In genomic region chr14:75363156-75363555, GRCh38 we compare ENCODE assay signal across 21 cellular contexts.
DNase-seq lines count a peak whose midpoint lies in the region; ATAC-seq, FAIRE-seq and TF ChIP-seq lines count a peak whose summit lies in the region.
"Had no signal": no experiment of that assay in that cellular context is flagged by ENCODE, and none has a peak within 500 bp of the region (broad histone marks: within the 10 kb centered on the region; RNA-seq: fewer than 3 reads in every experiment).

No MANE protein-coding gene starts in this region.

- no peaks in the 10 kb centered on the region for H3K9me3 Mint-ChIP-seq in activated T-helper 17 cell treated with anti-CD3 and anti-CD28 coated beads, Interleukin-2, amount 50 U/mL, for 72 hours
- H3K9me3 Mint-ChIP-seq: CD4-positive, CD25-positive, alpha-beta regulatory T cell had no signal

- H3K27me3 Mint-ChIP-seq in activated T-helper 17 cell treated with anti-CD3 and anti-CD28 coated beads, Interleukin-2, amount 50 U/mL, for 72 hours: no peaks in the 10 kb centered on the region

- peaks cover 0 to 21% (median 0%) of the 10 kb centered on the region in 3 experiments for H3K27me3 ChIP-seq in neuronal stem cell (ENCODE audit: control insufficient read depth in 3 of 3, insufficient read depth in 3 of 3, low read depth in 1 of 3, low read length in 3 of 3)
- H3K27me3 ChIP-seq in tibial artery: no peaks in the 10 kb centered on the region
- H3K27me3 ChIP-seq: BLaER1 had no signal

- peak overlapping the region; percentile 6 to 57 for H3K27ac ChIP-seq in coronary artery
- H3K27ac ChIP-seq in neuronal stem cell (replicated peaks; ENCODE audit: low read length): no peak overlapping the region
- H3K27ac ChIP-seq in tibial artery: peak overlapping the region; percentile 79 to 80
- no peak overlapping the region for H3K27ac ChIP-seq in kidney (ENCODE audit: low read depth in 2 of 2, low read length in 2 of 2)
- H3K27ac ChIP-seq: BLaER1 had no signal

- H3K36me3 ChIP-seq in neuronal stem cell (replicated peaks in 1 of 2; ENCODE audit: control insufficient read depth in 2 of 2, insufficient read depth in 2 of 2, low read length in 2 of 2) (no peaks in the 10 kb centered on the region), tibial artery (no peaks in the 10 kb centered on the region), kidney (ENCODE audit: control insufficient read depth in 1 of 2, insufficient read depth in 2 of 2, low read length in 2 of 2) (no peaks in the 10 kb centered on the region)
- H3K36me3 ChIP-seq: BLaER1 had no signal

- H3K36me3 Mint-ChIP-seq in activated T-helper 17 cell treated with anti-CD3 and anti-CD28 coated beads, Interleukin-2, amount 50 U/mL, for 72 hours (ENCODE audit: low read depth): no peaks in the 10 kb centered on the region
- H3K36me3 Mint-ChIP-seq: CD4-positive, CD25-positive, alpha-beta regulatory T cell had no signal

- intact Hi-C loops in tibial artery (cut with DNase I; ENCODE audit: low total_unique reads) (loop anchor here (5.0 kb wide), 1 partner anchor 34 kb away; no protein-coding TSS in a partner anchor), kidney (cut with DNase I) (no loop called here)

- TF ChIP-seq CTCF in coronary artery (IDR thresholded peaks at IDR 0.05) (no peak), tibial artery (IDR thresholded peaks at IDR 0.05) (no peak), kidney (IDR thresholded peaks at IDR 0.05; ENCODE audit: borderline replicate concordance, extremely low read depth, insufficient read depth) (no peak)

- no peak overlapping the region for H3K27ac Mint-ChIP-seq in activated T-helper 17 cell treated with anti-CD3 and anti-CD28 coated beads, Interleukin-2, amount 50 U/mL, for 72 hours

- no peak overlapping the region for H3K4ac ChIP-seq in neuronal stem cell (ENCODE audit: low read length)

- WGBS in neuronal stem cell (ENCODE audit: extremely low coverage in 2 of 2, insufficient read length in 2 of 2, insufficient replicate concordance in 1 of 2), 2 donors: no CpG with 5 or more reads among the region's 5 CpGs

- no peak overlapping the region for H3K4me2 ChIP-seq in neuronal stem cell (ENCODE audit: insufficient read depth, low read length, poor library complexity, severe bottlenecking)
- H3K4me2 ChIP-seq: BLaER1 had no signal

- ATAC-seq in activated T-helper 17 cell treated with anti-CD3 and anti-CD28 coated beads, Interleukin-2, amount 50 U/mL, for 72 hours (replicated peaks): no peak
- no peak for ATAC-seq in GM19328 (IDR thresholded peaks at IDR 0.05; ENCODE audit: unreplicated experiment)
- ATAC-seq: Panc1 had no signal

- H3K23ac ChIP-seq in neuronal stem cell (ENCODE audit: low read depth, low read length, poor library complexity): no peak overlapping the region

- H3K4me3 ChIP-seq in coronary artery: no peak overlapping the region
- no peak overlapping the region for H3K4me3 ChIP-seq in neuronal stem cell (ENCODE audit: low read length in 2 of 2)
- no peak overlapping the region for H3K4me3 ChIP-seq in tibial artery
- H3K4me3 ChIP-seq in kidney (ENCODE audit: low read length in 2 of 2): no peak overlapping the region
- H3K4me3 ChIP-seq: BLaER1 had no signal

- peak overlapping the region; percentile 30 for H3K18ac ChIP-seq in neuronal stem cell (ENCODE audit: low read length)

- H3K14ac ChIP-seq in neuronal stem cell (ENCODE audit: low read length): no peak overlapping the region

- H4K91ac ChIP-seq in neuronal stem cell (ENCODE audit: low read depth, low read length, poor library complexity): no peak overlapping the region

- H3K4me3 Mint-ChIP-seq in activated T-helper 17 cell treated with anti-CD3 and anti-CD28 coated beads, Interleukin-2, amount 50 U/mL, for 72 hours: peak overlapping the region; percentile 43

- no peak for FAIRE-seq in kidney (lab: Jason Lieb, UNC)
- FAIRE-seq: A204.1, D721Med, H54 had no signal

- no peak overlapping the region for H2BK15ac ChIP-seq in neuronal stem cell (ENCODE audit: low read length)

- H3K9ac ChIP-seq in neuronal stem cell (ENCODE audit: low read depth, low read length, poor library complexity) (peak overlapping the region; percentile 67), kidney (ENCODE audit: low read length in 2 of 2) (no peak overlapping the region)
- H3K9ac ChIP-seq: BLaER1 had no signal

- no peak overlapping the region for H2AK5ac ChIP-seq in neuronal stem cell (ENCODE audit: low read depth, low read length)

- H3K4me1 ChIP-seq in neuronal stem cell (ENCODE audit: control insufficient read depth in 2 of 2, insufficient read depth in 1 of 2, low read depth in 1 of 2, low read length in 2 of 2) (no peaks in the 10 kb centered on the region), tibial artery (peaks cover 0 to 37% (median 20%) of the 10 kb centered on the region in 4 donors), kidney (ENCODE audit: control insufficient read depth in 1 of 2, insufficient read depth in 1 of 2, low read depth in 1 of 2, low read length in 2 of 2) (no peaks in the 10 kb centered on the region)

- H2BK12ac ChIP-seq in neuronal stem cell (ENCODE audit: low read length): no peak overlapping the region

- no peaks in the 10 kb centered on the region for H3K79me1 ChIP-seq in neuronal stem cell (ENCODE audit: low read depth, low read length)

- H3K9me3 ChIP-seq in neuronal stem cell (replicated peaks in 1 of 2; ENCODE audit: control insufficient read depth in 2 of 2, insufficient read depth in 1 of 2, low read depth in 1 of 2, low read length in 2 of 2): no peaks in the 10 kb centered on the region
- H3K9me3 ChIP-seq in tibial artery: no peaks in the 10 kb centered on the region
- no peaks in the 10 kb centered on the region for H3K9me3 ChIP-seq in kidney (ENCODE audit: control insufficient read depth in 1 of 2, low read length in 2 of 2)
- H3K9me3 ChIP-seq: BLaER1 had no signal

- H2AFZ ChIP-seq in neuronal stem cell (ENCODE audit: low read length): no peak overlapping the region

- H2BK5ac ChIP-seq in neuronal stem cell (ENCODE audit: low read length): no peak overlapping the region

- H3K4me1 Mint-ChIP-seq in activated T-helper 17 cell treated with anti-CD3 and anti-CD28 coated beads, Interleukin-2, amount 50 U/mL, for 72 hours: peaks cover 5% of the 10 kb centered on the region

- no peak for DNase-seq in coronary artery (ENCODE audit: low spot score)
- DNase-seq in neuronal stem cell (ENCODE audit: low spot score): no peak
- DNase-seq in tibial artery: no peak
- no peak for DNase-seq in NOMO-1 (lab: John Stamatoyannopoulos, UW; ENCODE audit: unreplicated experiment in 2 of 2)
- no peak for DNase-seq in kidney
- DNase-seq: CD4-positive, CD25-positive, alpha-beta regulatory T cell; Karpas-422; NCI-H1092; NCI-H1417 treated with DMSO at 0.1 percent for 48 hours; NCI-H1694 treated with DMSO at 0.1 percent for 48 hours; NCI-H2081; NCI-H2227 treated with DMSO at 0.1 percent for 48 hours; NCI-H526 treated with DMSO at 0.1 percent for 48 hours; SHP77 treated with DMSO at 0.1 percent for 48 hours had no signal

- H2BK120ac ChIP-seq in neuronal stem cell (ENCODE audit: low read depth, low read length): no peak overlapping the region

- no peak overlapping the region for H4K8ac ChIP-seq in neuronal stem cell (ENCODE audit: low read depth, low read length)

Comparison
In these comparisons a context has a peak if more than half of its experiments do, and no peak if none do; other contexts are left out.
1. H3K27ac ChIP-seq: peak in coronary artery (2 of 2) and tibial artery (2 of 2); none in neuronal stem cell (single experiment) and kidney (0 of 2).